ENCODE assay signal across 11 cellular contexts in genomic region chr3:66486646-66487045, GRCh38. TPM values are rescaled to one million over a fixed set of nuclear protein-coding genes. Genes with fewer than 3 reads are reported as not detected.
DNase-seq lines count a peak whose midpoint lies in the region; ATAC-seq and TF ChIP-seq lines count a peak whose summit lies in the region.
"Had no signal": no experiment of that assay in that cellular context is flagged by ENCODE, and none has a peak within 500 bp of the region (broad histone marks: within the 10 kb centered on the region; RNA-seq: fewer than 3 reads in every experiment).

No MANE protein-coding gene starts in this region.

- H3K27ac Mint-ChIP-seq in T-helper 1 cell treated with Interleukin-12 subunit alpha and Interleukin-12 subunit beta and Interleukin-4 antibody, amounts not matched to agents 30 μg/mL and 1 μg/mL, for 36 hours: peak overlapping the region; percentile 13
- no peak overlapping the region for H3K27ac Mint-ChIP-seq in activated CD4-positive, alpha-beta memory T cell treated with anti-CD3 and anti-CD28 coated beads, Interleukin-2, amount 10 ng/mL, durations not matched to agents 7 days and 5 days

- H3K4me3 Mint-ChIP-seq in T-helper 1 cell treated with Interleukin-12 subunit alpha and Interleukin-12 subunit beta and Interleukin-4 antibody, amounts not matched to agents 30 μg/mL and 1 μg/mL, for 36 hours: no peak overlapping the region
- no peak overlapping the region for H3K4me3 Mint-ChIP-seq in activated CD4-positive, alpha-beta memory T cell treated with anti-CD3 and anti-CD28 coated beads, Interleukin-2, amount 10 ng/mL, durations not matched to agents 7 days and 5 days

- H3K4me3 ChIP-seq in fibroblast of villous mesenchyme (ENCODE audit: low read depth, low read length): no peak overlapping the region

- H3K9me3 Mint-ChIP-seq in T-helper 1 cell treated with Interleukin-12 subunit alpha and Interleukin-12 subunit beta and Interleukin-4 antibody, amounts not matched to agents 30 μg/mL and 1 μg/mL, for 36 hours: no peaks in the 10 kb centered on the region
- no peaks in the 10 kb centered on the region for H3K9me3 Mint-ChIP-seq in activated CD4-positive, alpha-beta memory T cell treated with anti-CD3 and anti-CD28 coated beads, Interleukin-2, amount 10 ng/mL, durations not matched to agents 7 days and 5 days

- H3K4me1 Mint-ChIP-seq in T-helper 1 cell treated with Interleukin-12 subunit alpha and Interleukin-12 subunit beta and Interleukin-4 antibody, amounts not matched to agents 30 μg/mL and 1 μg/mL, for 36 hours (ENCODE audit: low read depth): peaks cover 81% of the 10 kb centered on the region
- peaks cover 82% of the 10 kb centered on the region for H3K4me1 Mint-ChIP-seq in activated CD4-positive, alpha-beta memory T cell treated with anti-CD3 and anti-CD28 coated beads, Interleukin-2, amount 10 ng/mL, durations not matched to agents 7 days and 5 days

- no peak for ATAC-seq in HG03039 (IDR thresholded peaks at IDR 0.05; ENCODE audit: unreplicated experiment)

- H3K36me3 Mint-ChIP-seq in T-helper 1 cell treated with Interleukin-12 subunit alpha and Interleukin-12 subunit beta and Interleukin-4 antibody, amounts not matched to agents 30 μg/mL and 1 μg/mL, for 36 hours (ENCODE audit: low read depth): peaks cover 30% of the 10 kb centered on the region
- H3K36me3 Mint-ChIP-seq in activated CD4-positive, alpha-beta memory T cell treated with anti-CD3 and anti-CD28 coated beads, Interleukin-2, amount 10 ng/mL, durations not matched to agents 7 days and 5 days (ENCODE audit: low read depth): peaks cover 26% of the 10 kb centered on the region

- no peak for TF ChIP-seq CTCF in fibroblast of villous mesenchyme (IDR thresholded peaks at IDR 0.05; ENCODE audit: insufficient read depth, low read depth, low read length)

- CTCF ChIA-PET in activated CD4-positive, alpha-beta memory T cell treated with anti-CD3 and anti-CD28 coated beads, Interleukin-2, amount 10 ng/mL, durations not matched to agents 7 days and 5 days (lab: Charles Lee): interaction anchor here (3.0 kb wide), 1 partner anchor 79 kb away, joined by 11 read pairs; no protein-coding TSS in a partner anchor

- H3K27me3 Mint-ChIP-seq in T-helper 1 cell treated with Interleukin-12 subunit alpha and Interleukin-12 subunit beta and Interleukin-4 antibody, amounts not matched to agents 30 μg/mL and 1 μg/mL, for 36 hours (ENCODE audit: low read depth): no peaks in the 10 kb centered on the region
- no peaks in the 10 kb centered on the region for H3K27me3 Mint-ChIP-seq in activated CD4-positive, alpha-beta memory T cell treated with anti-CD3 and anti-CD28 coated beads, Interleukin-2, amount 10 ng/mL, durations not matched to agents 7 days and 5 days

- POLR2A ChIA-PET in activated CD4-positive, alpha-beta memory T cell treated with anti-CD3 and anti-CD28 coated beads, Interleukin-2, amount 10 ng/mL, durations not matched to agents 7 days and 5 days (lab: Charles Lee): interaction anchor here (1.0 to 12.8 kb wide), 2 partner anchors 11 to 15 kb away, joined by 4 to 117 read pairs; partner anchors contain the start of gene LRIG1

- DNase-seq in T-helper 1 cell: no peak
- DNase-seq in amniotic epithelial cell (ENCODE audit: low read depth): peak; percentile 60
- DNase-seq in fibroblast of villous mesenchyme (ENCODE audit: low read depth): peak; percentile 74
- DNase-seq in stromal cell of bone marrow (ENCODE audit: low read depth): peak; percentile 76
- no peak for DNase-seq in activated CD4-positive, alpha-beta memory T cell treated with anti-CD3 and anti-CD28 coated beads, Interleukin-2, amount 10 ng/mL, durations not matched to agents 7 days and 5 days
- no peak for DNase-seq in activated CD8-positive, alpha-beta memory T cell treated with anti-CD3 and anti-CD28 coated beads, Interleukin-2, amount 50 U/mL, for 48 hours
- DNase-seq: activated CD4-positive, alpha-beta T cell treated with anti-CD3 and anti-CD28 coated beads for 1 hour; NCI-H2107; occipital lobe had no signal

RNA-seq across cellular contexts. Expression of gene LRIG1, which starts 14.2 kb away (rescaled TPM):
- 10.4 and 17.1 TPM in 2 replicates for total RNA-seq in fibroblast of villous mesenchyme
- total RNA-seq in activated CD4-positive, alpha-beta memory T cell treated with anti-CD3 and anti-CD28 coated beads, Interleukin-2, amount 10 ng/mL, durations not matched to agents 7 days and 5 days: 10 to 100 TPM; 43.0 to 43.7 TPM

Comparison
In these comparisons a context has a peak if more than half of its experiments do, and no peak if none do; other contexts are left out.
1. DNase-seq: peak in amniotic epithelial cell (single experiment), fibroblast of villous mesenchyme (single experiment) and stromal cell of bone marrow (single experiment); none in T-helper 1 cell (0 of 5), activated CD4-positive, alpha-beta memory T cell treated with anti-CD3 and anti-CD28 coated beads, Interleukin-2, amount 10 ng/mL, durations not matched to agents 7 days and 5 days (single experiment) and activated CD8-positive, alpha-beta memory T cell treated with anti-CD3 and anti-CD28 coated beads, Interleukin-2, amount 50 U/mL, for 48 hours (single experiment).